16 cellular contexts compared by ENCODE assay signal in genomic region chr4:90537491-90537890, GRCh38.
DNase-seq lines count a peak whose midpoint lies in the region; ATAC-seq, FAIRE-seq and TF ChIP-seq lines count a peak whose summit lies in the region.
"Had no signal": no experiment of that assay in that cellular context is flagged by ENCODE, and none has a peak within 500 bp of the region (broad histone marks: within the 10 kb centered on the region; RNA-seq: fewer than 3 reads in every experiment).

No MANE protein-coding gene starts in this region.

- no peak for DNase-seq in D721Med (ENCODE audit: insufficient read length, low spot score)
- no peak for DNase-seq in WTC11 (ENCODE audit: low spot score)
- peak; percentile 11 for DNase-seq in fibroblast of pulmonary artery (ENCODE audit: low read depth)
- peak; percentile 17 for DNase-seq in non-pigmented ciliary epithelial cell (ENCODE audit: low read depth)
- DNase-seq in activated gamma-delta T cell treated with Interleukin-2 at 50 U/mL for 16 hours = no peak
- DNase-seq in KG1 (lab: John Stamatoyannopoulos, UW) = no peak
- DNase-seq in UCSD-AML1 (lab: John Stamatoyannopoulos, UW; ENCODE audit: unreplicated experiment) = no peak
- DNase-seq in posterior vena cava (ENCODE audit: low spot score) = no peak
- DNase-seq: COR-L47, NCI-H1048, NCI-H1694, NCI-H2107, PC-9 had no signal

- no peaks in the 10 kb centered on the region for H3K36me3 Mint-ChIP-seq in WTC11
- H3K36me3 Mint-ChIP-seq: CD14-positive monocyte had no signal

- peak; percentile 28; the same call in 1 of the 2 replicates for ATAC-seq in WTC11
- ATAC-seq: A549 had no signal

- FAIRE-seq in D721Med (lab: Jason Lieb, UNC) = peak; percentile 41
- FAIRE-seq: A549 had no signal

- peaks cover 20% of the 10 kb centered on the region for H3K4me1 Mint-ChIP-seq in WTC11
- H3K4me1 Mint-ChIP-seq: CD14-positive monocyte had no signal

- H3K4me3 ChIP-seq in fibroblast of pulmonary artery (replicated peaks; ENCODE audit: low read depth, low read length) = no peak overlapping the region
- H3K4me3 ChIP-seq: A549, HAP-1, PC-9 had no signal

- peak overlapping the region; percentile 2; the same call in 1 of the 2 replicates for H3K4me3 Mint-ChIP-seq in WTC11
- H3K4me3 Mint-ChIP-seq: CD14-positive monocyte had no signal

- POLR2A ChIA-PET in WTC11 (lab: Charles Lee) = no interaction called here

- H3K27me3 Mint-ChIP-seq in WTC11 (ENCODE audit: low read depth) = no peaks in the 10 kb centered on the region

- 0 out of 2 replicates have a peak, but pooled peaks cover 3% of the 10 kb centered on the region for H3K9me3 Mint-ChIP-seq in WTC11

- intact Hi-C loops in posterior vena cava (cut with DNase I) = no loop called here

- no peak for TF ChIP-seq CTCF in D721Med (IDR thresholded peaks at IDR 0.05; ENCODE audit: insufficient read depth, missing control alignments)
- no peak for TF ChIP-seq CTCF in WTC11 (IDR thresholded peaks at IDR 0.05)
- TF ChIP-seq CTCF in fibroblast of pulmonary artery (IDR thresholded peaks at IDR 0.05; ENCODE audit: low read length, missing control alignments) = no peak

- CTCF ChIA-PET in WTC11 (lab: Charles Lee) = no interaction called here

- peak overlapping the region; percentile 91 for H3K27ac Mint-ChIP-seq in WTC11
- H3K27ac Mint-ChIP-seq: CD14-positive monocyte had no signal

TF ChIP-seq in WTC11, 78 proteins besides CTCF, POLR2A, EP300 and RAD21:
- TF ChIP-seq ATF1 (CRISPR knock-in tag; IDR thresholded peaks at IDR 0.05) = no peak
- TF ChIP-seq CREM (CRISPR knock-in tag; IDR thresholded peaks at IDR 0.05) = no peak
- no peak for TF ChIP-seq E2F5 (CRISPR knock-in tag; IDR thresholded peaks at IDR 0.05)
- TF ChIP-seq JUN (CRISPR knock-in tag; IDR thresholded peaks at IDR 0.05) = no peak
- TF ChIP-seq MAX (CRISPR knock-in tag; IDR thresholded peaks at IDR 0.05) = no peak
- no peak for TF ChIP-seq RORB (CRISPR knock-in tag; IDR thresholded peaks at IDR 0.05)
- no peak for TF ChIP-seq CBFB (CRISPR knock-in tag; IDR thresholded peaks at IDR 0.05; ENCODE audit: low read depth)
TF ChIP-seq in WTC11: peak in this region for 0.

Comparison
In these comparisons a context has a peak if more than half of its experiments do, and no peak if none do; other contexts are left out.
1. DNase-seq: peak in fibroblast of pulmonary artery (single experiment) and non-pigmented ciliary epithelial cell (single experiment); none in D721Med (single experiment), WTC11 (single experiment), activated gamma-delta T cell treated with Interleukin-2 at 50 U/mL for 16 hours (single experiment), KG1 (single experiment), UCSD-AML1 (single experiment) and posterior vena cava (single experiment).